ENCODE assay signal across 38 cellular contexts in genomic region chr2:133448195-133448594, GRCh38.
"Had no signal": no experiment of that assay in that cellular context is flagged by ENCODE, and none has a peak within 500 bp of the region (broad histone marks: within the 10 kb centered on the region; RNA-seq: fewer than 3 reads in every experiment).

No MANE protein-coding gene starts in this region.

- DNase-seq: activated CD4-positive, alpha-beta memory T cell treated with anti-CD3 and anti-CD28 coated beads for 36 hours; activated CD4-positive, alpha-beta T cell treated with anti-CD3 and anti-CD28 coated beads for 1 hour; activated CD4-positive, alpha-beta T cell treated with anti-CD3 and anti-CD28 coated beads for 36 hours; activated CD4-positive, alpha-beta T cell treated with anti-CD3 and anti-CD28 coated beads, Interleukin-2, amount 10 ng/mL, durations not matched to agents 24 days and 14 days; activated CD4-positive, alpha-beta T cell treated with anti-CD3 and anti-CD28 coated beads, Interleukin-2, amount 50 U/mL, for 1 hour; activated CD4-positive, alpha-beta T cell treated with anti-CD3 and anti-CD28 coated beads, Interleukin-2, amount 50 U/mL, for 4 hours; activated CD4-positive, CD25-positive, alpha-beta regulatory T cell; activated CD8-positive, alpha-beta memory T cell treated with anti-CD3 and anti-CD28 coated beads, Interleukin-2, amount 50 U/mL, for 4 hours; activated CD8-positive, alpha-beta T cell treated with anti-CD3 and anti-CD28 coated beads for 36 hours; activated effector memory CD4-positive, alpha-beta T cell treated with anti-CD3 and anti-CD28 coated beads, Interleukin-2, amount 50 U/mL, for 16 hours; activated gamma-delta T cell treated with Interleukin-2 at 50 U/mL for 16 hours; activated naive CD4-positive, alpha-beta T cell; activated naive CD4-positive, alpha-beta T cell treated with anti-CD3 and anti-CD28 coated beads for 36 hours; activated naive CD4-positive, alpha-beta T cell treated with anti-CD3 and anti-CD28 coated beads, Interleukin-2, amount 50 U/mL, for 16 hours; activated naive CD8-positive, alpha-beta T cell treated with anti-CD3 and anti-CD28 coated beads for 36 hours; activated T-cell treated with anti-CD3 and anti-CD28 coated beads for 4 hours; activated T-cell treated with anti-CD3 and anti-CD28 coated beads, Interleukin-2, amount 50 U/mL, for 1 hour; activated T-cell treated with anti-CD3 and anti-CD28 coated beads, Interleukin-2, amount 50 U/mL, for 4 hours; activated T-cell treated with anti-CD3 and anti-CD28 coated beads, Interleukin-2, amount 50 U/mL, for 72 hours; adrenal gland; amniotic stem cell; aorta; body of pancreas; brain microvascular endothelial cell; caudate nucleus; cerebellar nuclear complex; T-helper 1 cell; T-helper 2 cell; T-helper 9 cell; WERI-Rb-1 had no signal

- H3K27me3 ChIP-seq: adrenal gland, body of pancreas, brain microvascular endothelial cell, breast epithelium, cardiac muscle cell had no signal

- H3K27ac ChIP-seq: adrenal gland, body of pancreas, brain microvascular endothelial cell, breast epithelium, cardiac muscle cell, WERI-Rb-1 had no signal

- H3K36me3 ChIP-seq: adrenal gland, brain microvascular endothelial cell, breast epithelium, cardiac muscle cell, WERI-Rb-1 had no signal

- FAIRE-seq: astrocyte, TTC549 had no signal

- H3K4me3 ChIP-seq: adrenal gland, body of pancreas, breast epithelium, cardiac muscle cell had no signal

- H3K9me3 ChIP-seq: adrenal gland, body of pancreas, breast epithelium had no signal

- ATAC-seq: activated CD4-positive, alpha-beta T cell treated with anti-CD3 and anti-CD28 coated beads for 36 hours; activated CD4-positive, CD25-positive, alpha-beta regulatory T cell treated with anti-CD3 and anti-CD28 coated beads, Interleukin-2, amount 50 U/mL, for 24 hours; activated CD8-positive, alpha-beta T cell treated with anti-CD3 and anti-CD28 coated beads for 36 hours; activated naive CD4-positive, alpha-beta T cell treated with anti-CD3 and anti-CD28 coated beads, Interleukin-2, amount 50 U/mL, for 72 hours; activated T-cell treated with anti-CD3 and anti-CD28 coated beads, Interleukin-2, amount 50 U/mL, for 4 hours; activated T-cell treated with anti-CD3 and anti-CD28 coated beads, Interleukin-2, amount 50 U/mL, for 72 hours; activated T-helper 17 cell treated with anti-CD3 and anti-CD28 coated beads, Interleukin-2, amount 50 U/mL, for 72 hours; body of pancreas; WTC11 had no signal

- H3K4me1 ChIP-seq: adrenal gland, body of pancreas, breast epithelium had no signal
